In the genomic region with DNA sequence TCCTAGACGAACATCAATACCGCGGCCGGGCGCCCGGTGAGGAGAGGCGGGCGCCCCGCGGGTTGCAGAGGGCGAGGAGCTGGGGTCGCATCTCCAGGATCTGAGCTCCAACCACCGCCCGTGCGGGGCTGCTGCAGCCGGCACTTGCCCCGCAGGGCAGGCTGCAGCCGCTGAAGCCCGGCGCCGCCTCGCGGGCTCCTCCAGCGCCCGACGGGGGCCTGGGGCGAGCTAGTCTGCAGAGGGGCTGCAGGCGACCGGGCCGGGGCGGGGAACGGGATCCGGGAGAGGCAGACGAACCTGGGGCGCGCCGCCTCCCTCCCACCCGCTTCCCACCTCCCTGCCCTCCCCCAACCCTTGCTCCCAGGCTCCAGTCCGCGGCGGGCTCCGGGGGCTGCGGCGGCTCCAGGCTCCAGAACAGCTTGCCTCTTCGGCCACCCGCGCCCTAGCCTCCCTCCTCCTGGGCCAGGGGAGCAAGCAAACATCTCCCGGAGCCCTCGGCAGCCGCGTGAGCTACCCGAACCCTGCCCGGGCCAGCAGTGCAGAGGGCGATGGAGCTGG, we compare ENCODE assay signal across 10 cellular contexts. TPM values are rescaled to one million over a fixed set of nuclear protein-coding genes. Genes with fewer than 3 reads are reported as not detected.
DNase-seq lines count a peak whose midpoint lies in the region; ATAC-seq, FAIRE-seq and TF ChIP-seq lines count a peak whose summit lies in the region.
"Had no signal": no experiment of that assay in that cellular context is flagged by ENCODE, and none has a peak within 500 bp of the region (broad histone marks: within the 10 kb centered on the region; RNA-seq: fewer than 3 reads in every experiment).

No MANE protein-coding gene starts in this region.

- H2AFZ ChIP-seq in keratinocyte (ENCODE audit: control insufficient read depth, low read length) = peak overlapping the region; percentile 88

- H4K20me1 ChIP-seq in keratinocyte (ENCODE audit: control insufficient read depth, extremely low read depth, insufficient read depth, low read length) = no peaks in the 10 kb centered on the region

- DNase-seq in NCI-H748 (lab: John Stamatoyannopoulos, UW; ENCODE audit: unreplicated experiment) (peak; percentile 58), NCI-H748 treated with DMSO at 0.1 percent for 48 hours (lab: John Stamatoyannopoulos, UW) (no peak), keratinocyte (ENCODE audit: low read depth, low spot score) (no peak), NCI-H446 treated with DMSO at 0.1 percent for 48 hours (lab: John Stamatoyannopoulos, UW) (no peak)
- no peak for DNase-seq in activated CD4-positive, alpha-beta T cell treated with anti-CD3 and anti-CD28 coated beads for 48 hours
- DNase-seq: DND-41 had no signal

- H3K27ac ChIP-seq in keratinocyte (ENCODE audit: control insufficient read depth, insufficient read depth, low read length) = peak overlapping the region; percentile 89
- peak overlapping the region; percentile 30 for H3K27ac ChIP-seq in temporal lobe (ENCODE audit: low read depth, low read length)

- peak overlapping the region; percentile 90 to 99 (median 94) for H3K27ac Mint-ChIP-seq in brain
- H3K27ac Mint-ChIP-seq in activated T-helper 17 cell treated with anti-CD3 and anti-CD28 coated beads, Interleukin-2, amount 50 U/mL, for 72 hours = no peak overlapping the region

- no peaks in the 10 kb centered on the region for H3K36me3 Mint-ChIP-seq in brain
- H3K36me3 Mint-ChIP-seq in activated T-helper 17 cell treated with anti-CD3 and anti-CD28 coated beads, Interleukin-2, amount 50 U/mL, for 72 hours (ENCODE audit: low read depth) = peaks cover 7% of the 10 kb centered on the region

- H3K9me3 Mint-ChIP-seq in brain = no peaks in the 10 kb centered on the region
- H3K9me3 Mint-ChIP-seq in activated T-helper 17 cell treated with anti-CD3 and anti-CD28 coated beads, Interleukin-2, amount 50 U/mL, for 72 hours = peaks cover 3% of the 10 kb centered on the region

- H3K9ac ChIP-seq in keratinocyte (ENCODE audit: control insufficient read depth, extremely low read depth, insufficient read depth, low read length) = peak overlapping the region; percentile 94

- no peaks in the 10 kb centered on the region for H3K9me3 ChIP-seq in keratinocyte (ENCODE audit: control insufficient read depth, low read depth, low read length)

- no peaks in the 10 kb centered on the region for H3K27me3 ChIP-seq in keratinocyte (ENCODE audit: control insufficient read depth, extremely low read depth, insufficient read depth, low read length)

- peaks cover 30% of the 10 kb centered on the region for H3K27me3 Mint-ChIP-seq in brain
- peaks cover 60% of the 10 kb centered on the region for H3K27me3 Mint-ChIP-seq in activated T-helper 17 cell treated with anti-CD3 and anti-CD28 coated beads, Interleukin-2, amount 50 U/mL, for 72 hours

- dilution Hi-C loops in keratinocyte (cut with MboI; ENCODE audit: extremely low pct_ligation_motif_present, low sequenced_read_pairs) = no loop called here

- peaks cover 36% of the 10 kb centered on the region for H3K4me1 Mint-ChIP-seq in brain
- H3K4me1 Mint-ChIP-seq in activated T-helper 17 cell treated with anti-CD3 and anti-CD28 coated beads, Interleukin-2, amount 50 U/mL, for 72 hours = peaks cover 6% of the 10 kb centered on the region

- H3K4me3 ChIP-seq in keratinocyte (ENCODE audit: control insufficient read depth in 2 of 3, extremely low read depth in 1 of 3, insufficient read depth in 2 of 3, low read depth in 1 of 3, low read length in 3 of 3) = peak overlapping the region; percentile 69 to 80 (median 71)

- H3K36me3 ChIP-seq in keratinocyte (ENCODE audit: control insufficient read depth in 2 of 2, extremely low read depth in 1 of 2, insufficient read depth in 2 of 2, low read length in 2 of 2) = no peaks in the 10 kb centered on the region

- FAIRE-seq in keratinocyte (lab: Jason Lieb, UNC) = no peak

- ATAC-seq in activated T-helper 17 cell treated with anti-CD3 and anti-CD28 coated beads, Interleukin-2, amount 50 U/mL, for 72 hours (replicated peaks) = no peak

- peaks cover 44% of the 10 kb centered on the region for H3K79me2 ChIP-seq in keratinocyte (ENCODE audit: control insufficient read depth, insufficient read depth, low read length)

- H3K9me1 ChIP-seq in keratinocyte (ENCODE audit: control insufficient read depth, extremely low read depth, insufficient read depth, low read length) = no peaks in the 10 kb centered on the region

- peaks cover 16% of the 10 kb centered on the region for H3K4me1 ChIP-seq in keratinocyte (ENCODE audit: control insufficient read depth, extremely low read depth, insufficient read depth, low read length)

- peak overlapping the region; percentile 100 for H3K4me2 ChIP-seq in keratinocyte (ENCODE audit: control insufficient read depth, extremely low read depth, insufficient read depth, low read depth, low read length)

- peak overlapping the region; percentile 96 to 97 (median 96) for H3K4me3 Mint-ChIP-seq in brain
- no peak overlapping the region for H3K4me3 Mint-ChIP-seq in activated T-helper 17 cell treated with anti-CD3 and anti-CD28 coated beads, Interleukin-2, amount 50 U/mL, for 72 hours

- peak in 1 of 2 experiments; percentile 25 for TF ChIP-seq CTCF in brain (conservative IDR thresholded peaks at IDR 0.05)
- no peak for TF ChIP-seq CTCF in keratinocyte (optimal IDR thresholded peaks at IDR 0.05 in 1 of 3, IDR thresholded peaks at IDR 0.05 in 1 of 3, conservative IDR thresholded peaks at IDR 0.05 in 1 of 3; ENCODE audit: extremely low read depth in 1 of 3, insufficient read depth in 2 of 3, low read length in 3 of 3)

RNA-seq across cellular contexts. Expression of gene TENM4, which starts 0.9 kb away (rescaled TPM):
- polyA plus RNA-seq in brain (ENCODE audit: insufficient read depth, low read depth, low replicate concordance) (15.7 TPM), keratinocyte (3.5 to 11.3 TPM (median 5.4 TPM) in 3 replicates)
- polyA plus RNA-seq in keratinocyte (2011; ENCODE audit: low read depth) = 5.2 TPM
- polyA plus RNA-seq in keratinocyte (2011; cell fraction: cytosol; rRNA removed) = 1.9 and 3.5 TPM in 2 replicates
- polyA plus RNA-seq in keratinocyte (2011; cell fraction: nucleus; rRNA removed) = 25.7 and 30.6 TPM in 2 replicates
- 3.7 and 13.5 TPM in 2 replicates for polyA plus RNA-seq in keratinocyte (2012; ENCODE audit: low replicate concordance)
- polyA minus RNA-seq in keratinocyte = 20.5 to 79.6 TPM (median 25.8 TPM) in 3 replicates
- polyA minus RNA-seq in keratinocyte (2011; cell fraction: cytosol; rRNA and poly(A)+ RNA removed) = 15.0 TPM
- polyA minus RNA-seq in keratinocyte (2011; cell fraction: nucleus; rRNA and poly(A)+ RNA removed) = 104 and 127 TPM in 2 replicates
- 80.6 TPM for total RNA-seq in temporal lobe
- total RNA-seq in activated T-helper 17 cell treated with anti-CD3 and anti-CD28 coated beads, Interleukin-2, amount 50 U/mL, for 72 hours = under 1 TPM in 1 of 2 donors, not detected in 1; 0.15 TPM
- total RNA-seq: T-helper 1 cell treated with Interleukin-12 subunit alpha and Interleukin-12 subunit beta and Interleukin-4 antibody, amounts not matched to agents 30 ng/mL and 1 ng/mL, for 36 hours had no signal

Comparison
In these comparisons a context has a peak if more than half of its experiments do, and no peak if none do; other contexts are left out.
1. RNA of gene TENM4, which starts 0.9 kb away (total RNA-seq): 80.6 TPM in temporal lobe (single experiment); 0.15 TPM in activated T-helper 17 cell treated with anti-CD3 and anti-CD28 coated beads, Interleukin-2, amount 50 U/mL, for 72 hours; every median in the first group is over 10 times any median in the second.